ENCODE assay signal across 20 cellular contexts in the genomic region with DNA sequence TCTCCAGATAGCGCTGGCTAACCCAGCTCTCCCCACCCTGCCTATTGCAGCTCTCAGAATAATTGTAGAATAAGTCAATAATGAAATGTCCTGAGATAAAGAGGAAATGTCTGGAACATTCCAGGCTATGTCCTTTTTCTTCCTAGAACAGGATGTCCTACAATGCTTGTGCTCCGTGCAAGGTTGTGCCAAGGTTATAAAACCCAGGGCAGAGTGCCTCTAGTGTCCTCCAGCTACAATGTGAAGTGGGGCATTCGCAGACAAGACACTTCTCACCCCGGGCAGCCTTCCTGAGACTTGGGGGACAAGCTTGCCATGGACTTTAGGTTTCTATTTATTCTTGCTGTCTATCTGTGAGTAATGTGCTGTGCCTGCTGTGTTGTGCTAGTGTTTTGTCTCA.
DNase-seq lines count a peak whose midpoint lies in the region; ATAC-seq, FAIRE-seq and TF ChIP-seq lines count a peak whose summit lies in the region.
"Had no signal": no experiment of that assay in that cellular context is flagged by ENCODE, and none has a peak within 500 bp of the region (broad histone marks: within the 10 kb centered on the region; RNA-seq: fewer than 3 reads in every experiment).

No MANE protein-coding gene starts in this region.

- H3K9me3 ChIP-seq in kidney (ENCODE audit: control insufficient read depth in 1 of 2, low read length in 2 of 2) (no peaks in the 10 kb centered on the region), BE2C (no peaks in the 10 kb centered on the region)
- H3K9me3 ChIP-seq: A549, Peyer's patch had no signal

- H3K27me3 ChIP-seq in BE2C: no peaks in the 10 kb centered on the region
- H3K27me3 ChIP-seq: BLaER1, Peyer's patch had no signal

- no peaks in the 10 kb centered on the region for H3K36me3 ChIP-seq in kidney (ENCODE audit: control insufficient read depth in 1 of 2, insufficient read depth in 2 of 2, low read length in 2 of 2)
- H3K36me3 ChIP-seq in BE2C: no peaks in the 10 kb centered on the region
- H3K36me3 ChIP-seq: BLaER1, Peyer's patch had no signal

- H3K4me3 ChIP-seq in kidney (ENCODE audit: low read length in 2 of 2) (no peak overlapping the region), BE2C (ENCODE audit: low read depth, low read length) (no peak overlapping the region)
- H3K4me3 ChIP-seq: A549, BLaER1, GM23338, K562, Peyer's patch, SK-N-MC had no signal

- intact Hi-C loops in kidney (cut with DNase I): no loop called here

- H3K4me1 ChIP-seq in kidney (ENCODE audit: control insufficient read depth in 1 of 2, insufficient read depth in 1 of 2, low read depth in 1 of 2, low read length in 2 of 2): no peaks in the 10 kb centered on the region
- H3K4me1 ChIP-seq in BE2C: peaks cover 12% of the 10 kb centered on the region
- H3K4me1 ChIP-seq: A549, BLaER1, Peyer's patch had no signal

- H3K9ac ChIP-seq in kidney (ENCODE audit: low read length in 2 of 2): no peak overlapping the region
- H3K9ac ChIP-seq: BLaER1 had no signal

- FAIRE-seq in kidney (lab: Jason Lieb, UNC): no peak
- FAIRE-seq: A549, GM12891, K562 had no signal

- no peak for ATAC-seq in GM18858 (IDR thresholded peaks at IDR 0.05; ENCODE audit: unreplicated experiment)
- ATAC-seq: A549; CD8-positive, alpha-beta T cell; GM23338; K562 had no signal

- DNase-seq in NCI-H1092 (lab: John Stamatoyannopoulos, UW): peak; percentile 8
- DNase-seq in kidney: peak; percentile 62
- DNase-seq in pulmonary artery endothelial cell (ENCODE audit: low read depth, low spot score): peak; percentile 1
- DNase-seq in BE2C: no peak
- DNase-seq in NCI-H2227 treated with DMSO at 0.1 percent for 48 hours (lab: John Stamatoyannopoulos, UW): no peak
- DNase-seq: Calu3; CD8-positive, alpha-beta T cell; HCEC 1CT; NCI-H1694 treated with DMSO at 0.1 percent for 48 hours; NCI-H526 treated with DMSO at 0.1 percent for 48 hours; NK-92 treated with Interleukin-12 subunit alpha and Interleukin-12 subunit beta, amount 100 ng/mL, for 24 hours; Peyer's patch had no signal

- peak overlapping the region; percentile 47; the same call in 1 of the 2 replicates for H3K27ac ChIP-seq in C4-2B
- no peak overlapping the region for H3K27ac ChIP-seq in kidney (ENCODE audit: low read depth in 2 of 2, low read length in 2 of 2)
- H3K27ac ChIP-seq: A549, BLaER1, Peyer's patch, SK-N-MC had no signal

- TF ChIP-seq CTCF in C4-2B (conservative IDR thresholded peaks at IDR 0.05): peak; percentile 35
- TF ChIP-seq CTCF in kidney (IDR thresholded peaks at IDR 0.05; ENCODE audit: borderline replicate concordance, extremely low read depth, insufficient read depth): no peak
- TF ChIP-seq CTCF in BE2C (IDR thresholded peaks at IDR 0.05; ENCODE audit: low read depth, low read length): no peak

Comparison
In these comparisons a context has a peak if more than half of its experiments do, and no peak if none do; other contexts are left out.
1. DNase-seq: peak in NCI-H1092 (single experiment), kidney (single experiment) and pulmonary artery endothelial cell (single experiment); none in BE2C (single experiment) and NCI-H2227 treated with DMSO at 0.1 percent for 48 hours (single experiment).